25 cellular contexts compared by ENCODE assay signal in the genomic region with DNA sequence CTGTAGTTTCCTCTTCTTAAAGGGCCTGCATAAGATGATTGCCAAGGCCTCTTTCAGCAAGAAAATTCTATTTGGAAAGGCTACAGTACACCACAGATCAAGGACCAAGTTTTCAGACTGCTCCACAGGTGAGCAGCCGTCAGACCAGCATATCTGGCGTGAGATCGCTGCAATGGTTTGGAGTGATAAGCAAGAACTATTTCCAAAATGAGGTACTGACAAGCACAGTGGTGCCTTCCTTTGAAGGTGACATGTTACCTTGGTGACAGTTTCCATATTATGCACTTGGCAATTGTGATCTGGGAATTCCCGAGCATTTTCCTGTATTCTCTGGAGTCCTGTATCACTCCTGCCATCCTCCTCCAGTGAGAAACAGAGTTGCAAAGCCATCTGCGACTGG.
"Had no signal": no experiment of that assay in that cellular context is flagged by ENCODE, and none has a peak within 500 bp of the region (broad histone marks: within the 10 kb centered on the region; RNA-seq: fewer than 3 reads in every experiment).

No MANE protein-coding gene starts in this region.

- H3K9ac ChIP-seq: parathyroid adenoma had no signal

- H2AFZ ChIP-seq: hepatocyte, parathyroid adenoma had no signal

- H3K4me2 ChIP-seq: hepatocyte, smooth muscle cell had no signal

- DNase-seq: islet precursor cell; left ventricle myocardium inferior; midbrain; mucosa of descending colon; naive thymus-derived CD4-positive, alpha-beta T cell; occipital lobe; right lobe of liver; stimulated activated CD4-positive, alpha-beta T cell treated with anti-CD3 and anti-CD28 coated beads, Interleukin-1b, Interleukin-23, amount 100 ng/mL, for 48 hours; stimulated activated CD4-positive, alpha-beta T cell treated with anti-CD3 and anti-CD28 coated beads, Interleukin-2, amount 100 ng/mL, for 48 hours; stimulated activated CD4-positive, alpha-beta T cell treated with anti-CD3 and anti-CD28 coated beads, Interleukin-4, amount 100 ng/mL, for 4 hours; stimulated activated CD8-positive, alpha-beta memory T cell treated with anti-CD3 and anti-CD28 coated beads, Interleukin-4, amount 100 ng/mL, for 48 hours; stimulated activated naive CD4-positive, alpha-beta T cell treated with Interleukin-2 at 50 U/mL for 16 hours; stimulated activated naive CD8-positive, alpha-beta T cell treated with anti-CD3 and anti-CD28 coated beads, Interleukin-15, amount 100 ng/mL, for 72 hours; substantia nigra; upper lobe of left lung had no signal

- H3K79me2 ChIP-seq: hepatocyte, parathyroid adenoma had no signal

- H3K27me3 ChIP-seq: hepatocyte, right atrium auricular region, right lobe of liver, tibial nerve, upper lobe of left lung, vagina had no signal

- H3K4me1 ChIP-seq: left ventricle myocardium inferior, parathyroid adenoma, right atrium auricular region, right lobe of liver, tibial nerve, upper lobe of left lung, vagina had no signal

- H3K36me3 ChIP-seq: left ventricle myocardium inferior, neutrophil, right atrium auricular region, right lobe of liver, tibial nerve, upper lobe of left lung, vagina had no signal

- ATAC-seq: mucosa of descending colon; naive thymus-derived CD4-positive, alpha-beta T cell; natural killer cell treated with Interleukin-12 subunit alpha and Interleukin-12 subunit beta and Interleukin-15 and Interleukin-18, amount 100 ng/mL, for 72 hours; right lobe of liver; stimulated activated memory B cell treated with anti-CD40 and anti-IgM and Interleukin-4, amounts not matched to agents 10 μg/mL and 1 μg/mL and 100 μg/mL, for 72 hours; stimulated activated naive CD8-positive, alpha-beta T cell treated with anti-CD3 and anti-CD28 coated beads, Interleukin-15, amount 100 ng/mL, for 72 hours had no signal

- H3K4me3 ChIP-seq: hepatocyte, left ventricle myocardium inferior, lung, mucosa of descending colon, right atrium auricular region, right lobe of liver, smooth muscle cell, tibial nerve, upper lobe of left lung, vagina had no signal

- H3K9me3 ChIP-seq: mucosa of descending colon, neutrophil, right atrium auricular region, right lobe of liver, tibial nerve, upper lobe of left lung, vagina had no signal

- H3K27ac ChIP-seq: hepatocyte, left ventricle myocardium inferior, neutrophil, parathyroid adenoma, right atrium auricular region, right lobe of liver, tibial nerve, upper lobe of left lung, vagina had no signal
